ENCODE assay signal across 7 cellular contexts in genomic region chr19:5903054-5903501, GRCh38. TPM values are rescaled to one million over a fixed set of nuclear protein-coding genes. Genes with fewer than 3 reads are reported as not detected.
A peak's percentile ranks its signal among the peaks of the same experiment; 100 is the strongest.
DNase-seq lines count a peak whose midpoint lies in the region; ATAC-seq, FAIRE-seq and TF ChIP-seq lines count a peak whose summit lies in the region.

No MANE protein-coding gene starts in this region.

- H3K9me3 ChIP-seq in osteoblast (ENCODE audit: low read depth, low read length) = no peaks in the 10 kb centered on the region

- CTCF ChIA-PET in RWPE1 (lab: Yijun Ruan, JAX) = interaction anchor here (1.5 kb wide), 1 partner anchor 99 kb away, joined by 10 read pairs; no protein-coding TSS in a partner anchor

- POLR2A ChIA-PET in RWPE1 (lab: Yijun Ruan, JAX; ENCODE audit: low non-redundant PET) = interaction anchor here (1.5 to 2.5 kb wide), 2 partner anchors 11 to 75 kb away, joined by 3 to 14 read pairs; no protein-coding TSS in a partner anchor

- H3K4me3 ChIP-seq in epithelial cell of esophagus (ENCODE audit: low read length) (peak overlapping the region; percentile 100), osteoblast (ENCODE audit: insufficient read depth, low read length) (peak overlapping the region; percentile 97)

- H3K79me2 ChIP-seq in osteoblast (ENCODE audit: insufficient read depth, low read length) = peaks cover 46% of the 10 kb centered on the region

- FAIRE-seq in H54 (lab: Jason Lieb, UNC) = no peak

- H3K27me3 ChIP-seq in osteoblast (ENCODE audit: insufficient read depth, low read length) = no peaks in the 10 kb centered on the region

- peak overlapping the region; percentile 86 for H3K4me2 ChIP-seq in osteoblast (ENCODE audit: insufficient read depth, low read length)

- H2AFZ ChIP-seq in osteoblast (ENCODE audit: low read length) = peak overlapping the region; percentile 80

- DNase-seq in H54 (ENCODE audit: insufficient read length, low spot score) (peak; percentile 45), RWPE1 (ENCODE audit: low spot score) (peak; percentile 39), epithelial cell of esophagus (ENCODE audit: low read depth) (no peak), osteoblast (ENCODE audit: insufficient read length, low spot score, missing footprints) (peak; percentile 94), NCI-H1105 (lab: John Stamatoyannopoulos, UW) (no peak), DMS114 treated with DMSO at 0.1 percent for 48 hours (lab: John Stamatoyannopoulos, UW; ENCODE audit: unreplicated experiment) (no peak)

- H3K27ac ChIP-seq in RWPE1 (peak overlapping the region; percentile 96), osteoblast (ENCODE audit: low read depth, low read length) (peak overlapping the region; percentile 94)

- H3K36me3 ChIP-seq in osteoblast (ENCODE audit: insufficient read depth, low read length) = peaks cover 4% of the 10 kb centered on the region

- no peak for ATAC-seq in GM18858 (IDR thresholded peaks at IDR 0.05; ENCODE audit: unreplicated experiment)

- peaks cover 20% of the 10 kb centered on the region for H3K4me1 ChIP-seq in osteoblast (ENCODE audit: insufficient read depth, low read length)

- TF ChIP-seq POLR2A in H54 (IDR thresholded peaks at IDR 0.05; ENCODE audit: low read depth, low read length) = no peak

- peaks cover 31% of the 10 kb centered on the region for H4K20me1 ChIP-seq in osteoblast (ENCODE audit: insufficient read depth, low read length)

- TF ChIP-seq CTCF in RWPE1 (conservative IDR thresholded peaks at IDR 0.05; ENCODE audit: low read depth) (no peak), epithelial cell of esophagus (IDR thresholded peaks at IDR 0.05; ENCODE audit: insufficient read depth, low read depth, low read length, missing control alignments) (no peak), osteoblast (IDR thresholded peaks at IDR 0.05; ENCODE audit: extremely low read depth, low read depth, low read length) (no peak)

RNA-seq across cellular contexts. Expression of gene NDUFA11, which starts 0.5 kb away (rescaled TPM):
- total RNA-seq in osteoblast = 235 and 265 TPM in 2 replicates

RNA-seq across cellular contexts. Expression of gene VMAC, which starts 1.6 kb away (rescaled TPM):
- 12.3 and 12.7 TPM in 2 replicates for total RNA-seq in osteoblast

RNA-seq across cellular contexts. Expression of gene CAPS, which starts 11.0 kb away (rescaled TPM):
- total RNA-seq in osteoblast = 10.6 and 18.1 TPM in 2 replicates

RNA-seq across cellular contexts. Expression of gene FUT5, which starts 32.7 kb away (rescaled TPM):
- total RNA-seq in osteoblast = not detected in 2 replicates

RNA-seq across cellular contexts. Expression of gene FUT3, which starts 51.8 kb away (rescaled TPM):
- not detected in 2 replicates for total RNA-seq in osteoblast

Comparison
In these comparisons a context has a peak if more than half of its experiments do, and no peak if none do; other contexts are left out.
1. DNase-seq: peak in H54 (single experiment), RWPE1 (single experiment) and osteoblast (single experiment); none in epithelial cell of esophagus (single experiment), NCI-H1105 (single experiment) and DMS114 treated with DMSO at 0.1 percent for 48 hours (single experiment).